ENCODE assay signal across 8 cellular contexts in the genomic region with DNA sequence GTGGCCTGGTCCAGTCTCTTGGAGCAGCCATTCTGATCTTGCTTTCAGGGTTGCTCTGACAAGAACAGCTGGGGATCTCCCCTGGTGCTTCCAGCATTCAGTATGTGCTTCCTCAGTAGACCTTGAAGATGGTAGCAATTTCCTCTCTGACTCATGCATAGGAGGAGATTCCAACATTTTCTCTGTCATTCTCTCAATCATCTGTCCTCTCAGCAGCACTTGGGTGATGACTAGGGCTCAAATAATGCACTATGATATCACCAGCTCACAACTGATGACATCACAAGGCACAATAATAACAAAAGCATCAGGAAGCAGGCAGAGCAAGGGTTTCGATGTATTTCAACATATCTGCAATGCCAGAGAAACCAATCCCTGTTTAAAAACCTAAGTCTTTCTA. TPM values are rescaled to one million over a fixed set of nuclear protein-coding genes. Genes with fewer than 3 reads are reported as not detected.
DNase-seq lines count a peak whose midpoint lies in the region; ATAC-seq and TF ChIP-seq lines count a peak whose summit lies in the region.

No MANE protein-coding gene starts in this region.

- TF ChIP-seq CTCF in activated B cell treated with CpG ODN at 0.5 μM for 24 hours (IDR thresholded peaks at IDR 0.05) = no peak
- TF ChIP-seq CTCF in spleen (IDR thresholded peaks at IDR 0.05 in 8 of 11, conservative IDR thresholded peaks at IDR 0.05 in 3 of 11) = no peak

- peaks cover 0 to 35% (median 16%) of the 10 kb centered on the region in 6 donors for H3K4me1 ChIP-seq in spleen

- H3K27ac Mint-ChIP-seq in activated B cell treated with CpG ODN at 0.5 μM for 24 hours = peak overlapping the region; percentile 91
- H3K27ac Mint-ChIP-seq in natural killer cell treated with Interleukin-12 subunit alpha and Interleukin-12 subunit beta and Interleukin-15 and Interleukin-18, amount 100 ng/mL, for 72 hours = peak overlapping the region; percentile 41 to 68

- DNase-seq in activated B cell treated with CpG ODN at 0.5 μM for 24 hours (no peak), spleen (no peak), NCI-H446 treated with DMSO at 0.1 percent for 48 hours (lab: John Stamatoyannopoulos, UW) (no peak), Kasumi-1 (lab: John Stamatoyannopoulos, UW) (no peak)
- DNase-seq in natural killer cell treated with Interleukin-12 subunit alpha and Interleukin-12 subunit beta and Interleukin-15 and Interleukin-18, amount 100 ng/mL, for 72 hours (ENCODE audit: low spot score) = no peak

- H3K4me3 Mint-ChIP-seq in activated B cell treated with CpG ODN at 0.5 μM for 24 hours = peak overlapping the region; percentile 36
- H3K4me3 Mint-ChIP-seq in natural killer cell treated with Interleukin-12 subunit alpha and Interleukin-12 subunit beta and Interleukin-15 and Interleukin-18, amount 100 ng/mL, for 72 hours = peak overlapping the region; percentile 35

- TF ChIP-seq POLR2A in spleen (IDR thresholded peaks at IDR 0.05) = no peak

- H3K27ac ChIP-seq in spleen = peak overlapping the region in 1 of 8 donors; percentile 15

- no peak overlapping the region for H3K4me3 ChIP-seq in spleen

- H3K9me3 ChIP-seq in spleen = peaks cover 0 to 11% (median 4%) of the 10 kb centered on the region in 8 donors

- H3K36me3 Mint-ChIP-seq in activated B cell treated with CpG ODN at 0.5 μM for 24 hours (ENCODE audit: low read depth) = no peaks in the 10 kb centered on the region
- H3K36me3 Mint-ChIP-seq in natural killer cell treated with Interleukin-12 subunit alpha and Interleukin-12 subunit beta and Interleukin-15 and Interleukin-18, amount 100 ng/mL, for 72 hours = peaks cover 6% of the 10 kb centered on the region

- peaks cover 2% of the 10 kb centered on the region for H3K9me3 Mint-ChIP-seq in activated B cell treated with CpG ODN at 0.5 μM for 24 hours
- no peaks in the 10 kb centered on the region for H3K9me3 Mint-ChIP-seq in natural killer cell treated with Interleukin-12 subunit alpha and Interleukin-12 subunit beta and Interleukin-15 and Interleukin-18, amount 100 ng/mL, for 72 hours

- POLR2A ChIA-PET in activated B cell treated with CpG ODN at 0.5 μM for 24 hours (lab: Charles Lee) = interaction anchor here (0.5 to 5.6 kb wide), 11 partner anchors 9 to 136 kb away, joined by 3 to 67 read pairs (median 4); a partner anchor contains a TSS

- CTCF ChIA-PET in activated B cell treated with CpG ODN at 0.5 μM for 24 hours (lab: Charles Lee) = interaction anchor here (0.7 to 1.1 kb wide), 3 partner anchors 88 to 323 kb away, joined by 3 to 4 read pairs (median 3); no protein-coding TSS in a partner anchor

- H3K27me3 ChIP-seq in spleen (replicated peaks in 1 of 7) = no peaks in the 10 kb centered on the region

- intact Hi-C loops in activated B cell treated with CpG ODN at 0.5 μM for 24 hours (cut with micrococcal nuclease) (no loop called here), spleen (cut with DNase I; ENCODE audit: low total_unique reads) (no loop called here)

- 38 to 80% (median 52%) methylated on average over 1 of the region's 1 CpG for WGBS in spleen, 5 donors

- H3K4me1 Mint-ChIP-seq in activated B cell treated with CpG ODN at 0.5 μM for 24 hours = peaks cover 61% of the 10 kb centered on the region
- peaks cover 8 to 9% of the 10 kb centered on the region in 2 donors for H3K4me1 Mint-ChIP-seq in natural killer cell treated with Interleukin-12 subunit alpha and Interleukin-12 subunit beta and Interleukin-15 and Interleukin-18, amount 100 ng/mL, for 72 hours (ENCODE audit: low read depth in 2 of 2)

- no peaks in the 10 kb centered on the region for H3K36me3 ChIP-seq in spleen

- peak; percentile 51 for ATAC-seq in GM18511 (IDR thresholded peaks at IDR 0.05; ENCODE audit: unreplicated experiment)
- ATAC-seq in HG02884 (IDR thresholded peaks at IDR 0.05; ENCODE audit: unreplicated experiment) = peak; percentile 36
- ATAC-seq in activated B cell treated with CpG ODN at 0.5 μM for 24 hours (ENCODE audit: low read depth) = peak; percentile 56
- ATAC-seq in natural killer cell treated with Interleukin-12 subunit alpha and Interleukin-12 subunit beta and Interleukin-15 and Interleukin-18, amount 100 ng/mL, for 72 hours = peak; percentile 13 to 78
- ATAC-seq in HG03378 (IDR thresholded peaks at IDR 0.05; ENCODE audit: unreplicated experiment) = no peak

- no peaks in the 10 kb centered on the region for H3K27me3 Mint-ChIP-seq in activated B cell treated with CpG ODN at 0.5 μM for 24 hours
- no peaks in the 10 kb centered on the region for H3K27me3 Mint-ChIP-seq in natural killer cell treated with Interleukin-12 subunit alpha and Interleukin-12 subunit beta and Interleukin-15 and Interleukin-18, amount 100 ng/mL, for 72 hours

RNA-seq across cellular contexts. Expression of a gene that starts 52.7 kb away (rescaled TPM):
- total RNA-seq in activated B cell treated with CpG ODN at 0.5 μM for 24 hours (391 and 421 TPM in 2 replicates), spleen (100 to 1,000 TPM in 3 of 7 donors, 10 to 100 TPM in 4; 59.4 to 220 (median 96.4) TPM)
- total RNA-seq in natural killer cell treated with Interleukin-12 subunit alpha and Interleukin-12 subunit beta and Interleukin-15 and Interleukin-18, amount 100 ng/mL, for 72 hours = 100 to 1,000 TPM; 314 to 418 TPM
- 10 to 100 TPM; 11.6 to 12.1 (median 11.7) TPM for polyA plus RNA-seq in spleen
